10 cellular contexts compared by ENCODE assay signal in the genomic region with DNA sequence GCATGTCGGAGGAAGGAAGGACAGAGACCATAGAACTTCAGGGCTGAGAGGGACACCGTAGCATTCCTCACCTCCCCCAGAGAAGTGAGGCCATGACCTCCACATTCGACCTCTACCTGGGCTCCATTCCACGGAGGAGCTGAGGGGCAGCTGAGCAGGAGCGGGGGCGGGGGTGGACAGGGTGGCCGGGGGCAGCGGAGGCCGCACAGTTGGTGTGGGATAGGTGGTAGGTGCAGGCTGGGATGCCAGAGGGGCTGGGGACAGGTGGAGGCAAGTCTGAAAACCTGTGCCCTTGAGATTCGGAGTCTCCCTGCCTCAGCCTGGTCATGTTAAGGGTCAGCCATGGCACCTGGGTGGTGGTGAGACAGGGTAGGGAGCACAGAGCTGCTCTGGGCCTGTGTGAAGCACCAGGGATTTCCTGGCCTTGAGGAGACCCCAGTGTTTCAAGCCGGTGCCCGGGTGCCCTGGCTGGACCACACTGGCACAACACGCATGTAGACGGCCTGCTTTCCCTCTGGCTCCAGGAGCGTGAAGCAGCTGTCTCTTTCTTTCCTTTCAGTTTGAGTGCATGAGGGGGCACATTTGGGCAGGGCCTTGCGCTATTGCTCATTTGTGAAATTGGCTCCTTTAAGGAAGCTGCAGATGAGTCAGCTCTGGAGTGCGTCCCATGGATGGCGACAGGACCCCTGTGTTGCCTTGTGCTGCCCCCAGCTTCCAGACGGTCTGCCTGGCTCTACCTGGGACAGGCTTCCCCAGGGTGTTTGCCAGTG. TPM values are rescaled to one million over a fixed set of nuclear protein-coding genes. Genes with fewer than 3 reads are reported as not detected.
DNase-seq lines count a peak whose midpoint lies in the region; ATAC-seq, FAIRE-seq and TF ChIP-seq lines count a peak whose summit lies in the region.
"Had no signal": no experiment of that assay in that cellular context is flagged by ENCODE, and none has a peak within 500 bp of the region (broad histone marks: within the 10 kb centered on the region; RNA-seq: fewer than 3 reads in every experiment).

No MANE protein-coding gene starts in this region.

- H3K36me3 ChIP-seq in bronchial epithelial cell (ENCODE audit: control insufficient read depth, insufficient read depth, low read length): peaks cover 22% of the 10 kb centered on the region
- H3K36me3 ChIP-seq in testis (ENCODE audit: low read depth, missing control alignments): no peaks in the 10 kb centered on the region

- peaks cover 50% of the 10 kb centered on the region for H3K36me3 Mint-ChIP-seq in T-helper 2 cell treated with Interferon-gamma antibody and Interleukin-4, amounts not matched to agents 5 μg/mL and 100 μg/mL, for 36 hours (ENCODE audit: low read depth)

- FAIRE-seq in bronchial epithelial cell (lab: Jason Lieb, UNC): no peak
- FAIRE-seq: TTC549 had no signal

- intact Hi-C loops in testis (cut with DNase I; ENCODE audit: low total_unique reads): no loop called here

- H3K9me3 ChIP-seq in testis: no peaks in the 10 kb centered on the region

- H3K27ac ChIP-seq in layer of hippocampus (ENCODE audit: low read depth, low read length): peak overlapping the region; percentile 48
- peak overlapping the region; percentile 41 to 63 for H3K27ac ChIP-seq in testis

- no peak overlapping the region for H3K4me3 Mint-ChIP-seq in T-helper 2 cell treated with Interferon-gamma antibody and Interleukin-4, amounts not matched to agents 5 μg/mL and 100 μg/mL, for 36 hours

- H3K4me1 ChIP-seq in testis: peaks cover 48% of the 10 kb centered on the region

- H3K9me3 Mint-ChIP-seq in T-helper 2 cell treated with Interferon-gamma antibody and Interleukin-4, amounts not matched to agents 5 μg/mL and 100 μg/mL, for 36 hours: peaks cover 29% of the 10 kb centered on the region

- peaks cover 39% of the 10 kb centered on the region for H3K4me1 Mint-ChIP-seq in T-helper 2 cell treated with Interferon-gamma antibody and Interleukin-4, amounts not matched to agents 5 μg/mL and 100 μg/mL, for 36 hours (ENCODE audit: low read depth)

- no peak for TF ChIP-seq POLR2A in testis (IDR thresholded peaks at IDR 0.05)

- H3K27me3 Mint-ChIP-seq in T-helper 2 cell treated with Interferon-gamma antibody and Interleukin-4, amounts not matched to agents 5 μg/mL and 100 μg/mL, for 36 hours (ENCODE audit: low read depth): no peaks in the 10 kb centered on the region

- 67 to 72% methylated on average over 14 to 19 of the region's 19 CpGs for WGBS in testis, 2 donors

- H3K27me3 ChIP-seq in bronchial epithelial cell (ENCODE audit: control insufficient read depth, insufficient read depth, low read length) (no peaks in the 10 kb centered on the region), layer of hippocampus (ENCODE audit: control insufficient read depth, insufficient read depth, low read length) (no peaks in the 10 kb centered on the region), testis (no peaks in the 10 kb centered on the region)

- H3K4me3 ChIP-seq in bronchial epithelial cell (ENCODE audit: low read depth, low read length) (no peak overlapping the region), testis (no peak overlapping the region)
- H3K4me3 ChIP-seq: mucosa of descending colon had no signal

- DNase-seq in T-helper 2 cell treated with Interferon-gamma antibody and Interleukin-4, amounts not matched to agents 5 μg/mL and 100 μg/mL, for 36 hours (ENCODE audit: low spot score): no peak
- no peak for DNase-seq in T-helper 2 cell
- peak; percentile 61 for DNase-seq in bronchial epithelial cell (ENCODE audit: low read depth)
- no peak for DNase-seq in testis
- DNase-seq in cortex of kidney (lab: John Stamatoyannopoulos, UW): no peak

- peak overlapping the region; percentile 67 for H3K27ac Mint-ChIP-seq in T-helper 2 cell treated with Interferon-gamma antibody and Interleukin-4, amounts not matched to agents 5 μg/mL and 100 μg/mL, for 36 hours

- TF ChIP-seq CTCF in bronchial epithelial cell (IDR thresholded peaks at IDR 0.05; ENCODE audit: insufficient read depth, low read length, severe bottlenecking): no peak
- no peak for TF ChIP-seq CTCF in testis (IDR thresholded peaks at IDR 0.05)

- ATAC-seq in HG03135 (IDR thresholded peaks at IDR 0.05; ENCODE audit: unreplicated experiment): no peak
- no peak for ATAC-seq in HG02970 (IDR thresholded peaks at IDR 0.05; ENCODE audit: low FRiP score, unreplicated experiment)
- ATAC-seq: mucosa of descending colon had no signal

RNA-seq across cellular contexts. Expression of gene TSSK6, which starts 51.8 kb away (rescaled TPM):
- 3.2 and 4.9 TPM in 2 replicates for total RNA-seq in bronchial epithelial cell
- 100 to 1,000 TPM; 117 to 722 TPM for total RNA-seq in testis
- polyA plus RNA-seq in testis (ENCODE audit: insufficient read depth, low read depth, low replicate concordance): 125 TPM

RNA-seq across cellular contexts. Expression of gene NDUFA13, which starts 52.5 kb away (rescaled TPM):
- total RNA-seq in bronchial epithelial cell: 182 and 374 TPM in 2 replicates
- 100 to 1,000 TPM; 210 to 283 TPM for total RNA-seq in testis
- polyA plus RNA-seq in testis (ENCODE audit: insufficient read depth, low read depth, low replicate concordance): 260 TPM

RNA-seq across cellular contexts. Expression of gene GATAD2A, which starts 58.1 kb away (rescaled TPM):
- total RNA-seq in bronchial epithelial cell (48.4 and 49.0 TPM in 2 replicates), testis (100 to 1,000 TPM; 163 to 197 TPM)
- 109 TPM for polyA plus RNA-seq in testis (ENCODE audit: insufficient read depth, low read depth, low replicate concordance)

Comparison
In these comparisons a context has a peak if more than half of its experiments do, and no peak if none do; other contexts are left out.
1. RNA of gene TSSK6, which starts 51.8 kb away (total RNA-seq): 117 to 722 TPM in testis; 3.2 to 4.9 TPM in bronchial epithelial cell; every median in the first group is over 10 times any median in the second.